ENCODE assay signal across 1 cellular context in the genomic region with DNA sequence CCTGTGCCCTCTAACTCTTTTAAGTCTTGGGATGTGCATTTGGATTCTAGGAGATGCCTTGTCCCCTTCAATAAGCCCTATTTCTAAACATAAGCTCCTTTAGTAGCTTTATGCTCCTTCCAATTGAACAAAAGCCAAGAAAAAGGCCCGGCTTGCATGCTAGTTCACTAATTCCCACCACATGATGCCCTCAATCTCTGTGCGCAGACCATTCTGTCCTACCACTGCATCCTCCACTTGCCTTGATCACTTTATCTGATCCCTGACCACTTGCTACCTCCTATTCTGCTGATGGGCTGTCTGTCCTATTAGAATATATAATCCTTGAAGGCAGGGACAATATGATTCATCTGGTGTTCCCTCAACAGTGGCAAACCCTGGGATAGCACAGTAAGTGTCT.
TF ChIP-seq lines count a peak whose summit lies in the region.

No MANE protein-coding gene starts in this region.

TF ChIP-seq in SK-N-SH, 30 proteins besides CTCF, POLR2A, EP300 and RAD21 (continued from another document):
- TF ChIP-seq, protein P1, sequence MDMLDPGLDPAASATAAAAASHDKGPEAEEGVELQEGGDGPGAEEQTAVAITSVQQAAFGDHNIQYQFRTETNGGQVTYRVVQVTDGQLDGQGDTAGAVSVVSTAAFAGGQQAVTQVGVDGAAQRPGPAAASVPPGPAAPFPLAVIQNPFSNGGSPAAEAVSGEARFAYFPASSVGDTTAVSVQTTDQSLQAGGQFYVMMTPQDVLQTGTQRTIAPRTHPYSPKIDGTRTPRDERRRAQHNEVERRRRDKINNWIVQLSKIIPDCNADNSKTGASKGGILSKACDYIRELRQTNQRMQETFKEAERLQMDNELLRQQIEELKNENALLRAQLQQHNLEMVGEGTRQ (IDR thresholded peaks at IDR 0.05; ENCODE audit: borderline replicate concordance, low read depth, low read length): no peak
